ENCODE assay signal across 1 cellular context in genomic region chr16:30747799-30748633, GRCh38.
TF ChIP-seq lines count a peak whose summit lies in the region.

A gene with protein sequence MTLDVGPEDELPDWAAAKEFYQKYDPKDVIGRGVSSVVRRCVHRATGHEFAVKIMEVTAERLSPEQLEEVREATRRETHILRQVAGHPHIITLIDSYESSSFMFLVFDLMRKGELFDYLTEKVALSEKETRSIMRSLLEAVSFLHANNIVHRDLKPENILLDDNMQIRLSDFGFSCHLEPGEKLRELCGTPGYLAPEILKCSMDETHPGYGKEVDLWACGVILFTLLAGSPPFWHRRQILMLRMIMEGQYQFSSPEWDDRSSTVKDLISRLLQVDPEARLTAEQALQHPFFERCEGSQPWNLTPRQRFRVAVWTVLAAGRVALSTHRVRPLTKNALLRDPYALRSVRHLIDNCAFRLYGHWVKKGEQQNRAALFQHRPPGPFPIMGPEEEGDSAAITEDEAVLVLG (plus strand): TSS chr16:30748425. CDS start chr16:30748821, 396 bp downstream.

TF ChIP-seq in HEK293, 187 proteins besides CTCF, POLR2A, EP300 and RAD21 (continued from another document and continues in another):
- peak; percentile 22; the same call in 1 of the 2 replicates for TF ChIP-seq ZNF660 (tag by site-specific recombination; IDR thresholded peaks at IDR 0.05)
- peak; percentile 52; the same call in 1 of the 2 replicates for TF ChIP-seq ZNF580 (tag by site-specific recombination; IDR thresholded peaks at IDR 0.05)
- TF ChIP-seq MEIS1 (CRISPR knock-in tag; IDR thresholded peaks at IDR 0.05; ENCODE audit: borderline replicate concordance): no peak
- no peak for TF ChIP-seq ZSCAN16 (tag by site-specific recombination; IDR thresholded peaks at IDR 0.05)
- no peak for TF ChIP-seq ZNF311 (tag by site-specific recombination; IDR thresholded peaks at IDR 0.05; ENCODE audit: borderline replicate concordance)
- TF ChIP-seq KLF1 (tag by site-specific recombination; IDR thresholded peaks at IDR 0.05): peak; percentile 48
- TF ChIP-seq ZNF121 (tag by site-specific recombination; IDR thresholded peaks at IDR 0.05): no peak
- TF ChIP-seq ZNF473 (tag by site-specific recombination; IDR thresholded peaks at IDR 0.05): no peak
- no peak for TF ChIP-seq ZNF112 (tag by site-specific recombination; IDR thresholded peaks at IDR 0.05)
- TF ChIP-seq ZNF48 (tag by site-specific recombination; IDR thresholded peaks at IDR 0.05): no peak
- TF ChIP-seq PRDM1 (tag by site-specific recombination; IDR thresholded peaks at IDR 0.05): no peak
- TF ChIP-seq KLF17 (tag by site-specific recombination; IDR thresholded peaks at IDR 0.05): no peak; the same call in 1 of the 2 replicates
- TF ChIP-seq, protein P1, sequence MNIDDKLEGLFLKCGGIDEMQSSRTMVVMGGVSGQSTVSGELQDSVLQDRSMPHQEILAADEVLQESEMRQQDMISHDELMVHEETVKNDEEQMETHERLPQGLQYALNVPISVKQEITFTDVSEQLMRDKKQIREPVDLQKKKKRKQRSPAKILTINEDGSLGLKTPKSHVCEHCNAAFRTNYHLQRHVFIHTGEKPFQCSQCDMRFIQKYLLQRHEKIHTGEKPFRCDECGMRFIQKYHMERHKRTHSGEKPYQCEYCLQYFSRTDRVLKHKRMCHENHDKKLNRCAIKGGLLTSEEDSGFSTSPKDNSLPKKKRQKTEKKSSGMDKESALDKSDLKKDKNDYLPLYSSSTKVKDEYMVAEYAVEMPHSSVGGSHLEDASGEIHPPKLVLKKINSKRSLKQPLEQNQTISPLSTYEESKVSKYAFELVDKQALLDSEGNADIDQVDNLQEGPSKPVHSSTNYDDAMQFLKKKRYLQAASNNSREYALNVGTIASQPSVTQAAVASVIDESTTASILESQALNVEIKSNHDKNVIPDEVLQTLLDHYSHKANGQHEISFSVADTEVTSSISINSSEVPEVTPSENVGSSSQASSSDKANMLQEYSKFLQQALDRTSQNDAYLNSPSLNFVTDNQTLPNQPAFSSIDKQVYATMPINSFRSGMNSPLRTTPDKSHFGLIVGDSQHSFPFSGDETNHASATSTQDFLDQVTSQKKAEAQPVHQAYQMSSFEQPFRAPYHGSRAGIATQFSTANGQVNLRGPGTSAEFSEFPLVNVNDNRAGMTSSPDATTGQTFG (tag by site-specific recombination; IDR thresholded peaks at IDR 0.05; ENCODE audit: borderline replicate concordance): no peak
- TF ChIP-seq ATF2 (tag by site-specific recombination; IDR thresholded peaks at IDR 0.05; ENCODE audit: low read depth): no peak
- TF ChIP-seq ZXDB (tag by site-specific recombination; IDR thresholded peaks at IDR 0.05): peak; percentile 72; the same call in 1 of the 2 replicates
- no peak for TF ChIP-seq ZNF274 (IDR thresholded peaks at IDR 0.05; ENCODE audit: low read length)
- no peak for TF ChIP-seq ZNF274 (tag by site-specific recombination; IDR thresholded peaks at IDR 0.05; ENCODE audit: borderline replicate concordance)
- TF ChIP-seq KLF16 (tag by site-specific recombination; IDR thresholded peaks at IDR 0.05): peak; percentile 81
- TF ChIP-seq IKZF3 (tag by site-specific recombination; IDR thresholded peaks at IDR 0.05): peak; percentile 93
- TF ChIP-seq KLF7 (tag by site-specific recombination; IDR thresholded peaks at IDR 0.05; ENCODE audit: borderline replicate concordance): no peak
- TF ChIP-seq ZBTB20 (tag by site-specific recombination; IDR thresholded peaks at IDR 0.05): peak; percentile 44; the same call in 1 of the 2 replicates
- TF ChIP-seq ZNF654 (tag by site-specific recombination; IDR thresholded peaks at IDR 0.05; ENCODE audit: low read depth): no peak
- no peak for TF ChIP-seq ZNF155 (tag by site-specific recombination; IDR thresholded peaks at IDR 0.05)
- TF ChIP-seq EGR2 (tag by site-specific recombination; IDR thresholded peaks at IDR 0.05; ENCODE audit: low read depth): no peak
- TF ChIP-seq YY2 (tag by site-specific recombination; IDR thresholded peaks at IDR 0.05): no peak
- peak; percentile 21; the same call in 1 of the 2 replicates for TF ChIP-seq GLIS1 (tag by site-specific recombination; IDR thresholded peaks at IDR 0.05)
- TF ChIP-seq ZFP37 (tag by site-specific recombination; IDR thresholded peaks at IDR 0.05): no peak; the same call in 1 of the 2 replicates
- TF ChIP-seq, protein P2, sequence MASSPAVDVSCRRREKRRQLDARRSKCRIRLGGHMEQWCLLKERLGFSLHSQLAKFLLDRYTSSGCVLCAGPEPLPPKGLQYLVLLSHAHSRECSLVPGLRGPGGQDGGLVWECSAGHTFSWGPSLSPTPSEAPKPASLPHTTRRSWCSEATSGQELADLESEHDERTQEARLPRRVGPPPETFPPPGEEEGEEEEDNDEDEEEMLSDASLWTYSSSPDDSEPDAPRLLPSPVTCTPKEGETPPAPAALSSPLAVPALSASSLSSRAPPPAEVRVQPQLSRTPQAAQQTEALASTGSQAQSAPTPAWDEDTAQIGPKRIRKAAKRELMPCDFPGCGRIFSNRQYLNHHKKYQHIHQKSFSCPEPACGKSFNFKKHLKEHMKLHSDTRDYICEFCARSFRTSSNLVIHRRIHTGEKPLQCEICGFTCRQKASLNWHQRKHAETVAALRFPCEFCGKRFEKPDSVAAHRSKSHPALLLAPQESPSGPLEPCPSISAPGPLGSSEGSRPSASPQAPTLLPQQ (tag by site-specific recombination; IDR thresholded peaks at IDR 0.05): peak; percentile 82; the same call in 1 of the 2 replicates
- no peak for TF ChIP-seq ZNF521 (tag by site-specific recombination; IDR thresholded peaks at IDR 0.05)
- peak; percentile 87 for TF ChIP-seq ZNF76 (tag by site-specific recombination; IDR thresholded peaks at IDR 0.05; ENCODE audit: borderline replicate concordance, low read depth)
- no peak for TF ChIP-seq WT1 (tag by site-specific recombination; IDR thresholded peaks at IDR 0.05)
- no peak for TF ChIP-seq ZFP41 (tag by site-specific recombination; IDR thresholded peaks at IDR 0.05; ENCODE audit: borderline replicate concordance)
- TF ChIP-seq SALL2 (tag by site-specific recombination; IDR thresholded peaks at IDR 0.05; ENCODE audit: borderline replicate concordance): no peak
- no peak for TF ChIP-seq ZNF416 (tag by site-specific recombination; IDR thresholded peaks at IDR 0.05)
- TF ChIP-seq AEBP2 (tag by site-specific recombination; IDR thresholded peaks at IDR 0.05; ENCODE audit: borderline replicate concordance): no peak
- TF ChIP-seq, protein P3, sequence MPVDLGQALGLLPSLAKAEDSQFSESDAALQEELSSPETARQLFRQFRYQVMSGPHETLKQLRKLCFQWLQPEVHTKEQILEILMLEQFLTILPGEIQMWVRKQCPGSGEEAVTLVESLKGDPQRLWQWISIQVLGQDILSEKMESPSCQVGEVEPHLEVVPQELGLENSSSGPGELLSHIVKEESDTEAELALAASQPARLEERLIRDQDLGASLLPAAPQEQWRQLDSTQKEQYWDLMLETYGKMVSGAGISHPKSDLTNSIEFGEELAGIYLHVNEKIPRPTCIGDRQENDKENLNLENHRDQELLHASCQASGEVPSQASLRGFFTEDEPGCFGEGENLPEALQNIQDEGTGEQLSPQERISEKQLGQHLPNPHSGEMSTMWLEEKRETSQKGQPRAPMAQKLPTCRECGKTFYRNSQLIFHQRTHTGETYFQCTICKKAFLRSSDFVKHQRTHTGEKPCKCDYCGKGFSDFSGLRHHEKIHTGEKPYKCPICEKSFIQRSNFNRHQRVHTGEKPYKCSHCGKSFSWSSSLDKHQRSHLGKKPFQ (tag by site-specific recombination; IDR thresholded peaks at IDR 0.05): no peak
- TF ChIP-seq ZNF777 (tag by site-specific recombination; IDR thresholded peaks at IDR 0.05; ENCODE audit: borderline replicate concordance): no peak
- no peak for TF ChIP-seq ZNF664 (tag by site-specific recombination; IDR thresholded peaks at IDR 0.05)
- TF ChIP-seq ZNF843 (tag by site-specific recombination; IDR thresholded peaks at IDR 0.05): peak; percentile 47; the same call in 1 of the 2 replicates
- TF ChIP-seq ZNF37A (tag by site-specific recombination; IDR thresholded peaks at IDR 0.05): no peak
- no peak for TF ChIP-seq ZNF19 (tag by site-specific recombination; IDR thresholded peaks at IDR 0.05; ENCODE audit: low read depth)
- TF ChIP-seq, protein P4, sequence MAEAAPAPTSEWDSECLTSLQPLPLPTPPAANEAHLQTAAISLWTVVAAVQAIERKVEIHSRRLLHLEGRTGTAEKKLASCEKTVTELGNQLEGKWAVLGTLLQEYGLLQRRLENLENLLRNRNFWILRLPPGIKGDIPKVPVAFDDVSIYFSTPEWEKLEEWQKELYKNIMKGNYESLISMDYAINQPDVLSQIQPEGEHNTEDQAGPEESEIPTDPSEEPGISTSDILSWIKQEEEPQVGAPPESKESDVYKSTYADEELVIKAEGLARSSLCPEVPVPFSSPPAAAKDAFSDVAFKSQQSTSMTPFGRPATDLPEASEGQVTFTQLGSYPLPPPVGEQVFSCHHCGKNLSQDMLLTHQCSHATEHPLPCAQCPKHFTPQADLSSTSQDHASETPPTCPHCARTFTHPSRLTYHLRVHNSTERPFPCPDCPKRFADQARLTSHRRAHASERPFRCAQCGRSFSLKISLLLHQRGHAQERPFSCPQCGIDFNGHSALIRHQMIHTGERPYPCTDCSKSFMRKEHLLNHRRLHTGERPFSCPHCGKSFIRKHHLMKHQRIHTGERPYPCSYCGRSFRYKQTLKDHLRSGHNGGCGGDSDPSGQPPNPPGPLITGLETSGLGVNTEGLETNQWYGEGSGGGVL (tag by site-specific recombination; IDR thresholded peaks at IDR 0.05): peak; percentile 39; the same call in 1 of the 2 replicates
- TF ChIP-seq SCRT1 (tag by site-specific recombination; IDR thresholded peaks at IDR 0.05; ENCODE audit: borderline replicate concordance): no peak
- TF ChIP-seq ZBTB8A (tag by site-specific recombination; IDR thresholded peaks at IDR 0.05): peak; percentile 97
- TF ChIP-seq ZNF670 (tag by site-specific recombination; IDR thresholded peaks at IDR 0.05; ENCODE audit: low read depth): no peak
- peak; percentile 90 for TF ChIP-seq ZNF2 (tag by site-specific recombination; IDR thresholded peaks at IDR 0.05)
- TF ChIP-seq, protein P5, sequence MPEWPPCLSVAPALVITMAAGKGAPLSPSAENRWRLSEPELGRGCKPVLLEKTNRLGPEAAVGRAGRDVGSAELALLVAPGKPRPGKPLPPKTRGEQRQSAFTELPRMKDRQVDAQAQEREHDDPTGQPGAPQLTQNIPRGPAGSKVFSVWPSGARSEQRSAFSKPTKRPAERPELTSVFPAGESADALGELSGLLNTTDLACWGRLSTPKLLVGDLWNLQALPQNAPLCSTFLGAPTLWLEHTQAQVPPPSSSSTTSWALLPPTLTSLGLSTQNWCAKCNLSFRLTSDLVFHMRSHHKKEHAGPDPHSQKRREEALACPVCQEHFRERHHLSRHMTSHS (tag by site-specific recombination; IDR thresholded peaks at IDR 0.05): no peak
- TF ChIP-seq KLF10 (tag by site-specific recombination; IDR thresholded peaks at IDR 0.05): peak; percentile 94
- no peak for TF ChIP-seq SETDB1 (IDR thresholded peaks at IDR 0.05; ENCODE audit: insufficient read length, low read length)
- peak; percentile 99 for TF ChIP-seq ZBTB17 (tag by site-specific recombination; IDR thresholded peaks at IDR 0.05)
- no peak for TF ChIP-seq MYNN (tag by site-specific recombination; IDR thresholded peaks at IDR 0.05; ENCODE audit: borderline replicate concordance)
- no peak for TF ChIP-seq YY1 (tag by site-specific recombination; IDR thresholded peaks at IDR 0.05)
- TF ChIP-seq ZNF791 (tag by site-specific recombination; IDR thresholded peaks at IDR 0.05): no peak
- no peak for TF ChIP-seq ZNF837 (tag by site-specific recombination; IDR thresholded peaks at IDR 0.05)
- TF ChIP-seq ZNF341 (tag by site-specific recombination; IDR thresholded peaks at IDR 0.05; ENCODE audit: low read depth): peak; percentile 78
- TF ChIP-seq ZNF555 (tag by site-specific recombination; conservative IDR thresholded peaks at IDR 0.05): no peak
- TF ChIP-seq ZNF169 (tag by site-specific recombination; IDR thresholded peaks at IDR 0.05): no peak
- no peak for TF ChIP-seq ZNF623 (tag by site-specific recombination; IDR thresholded peaks at IDR 0.05)
- TF ChIP-seq ZNF394 (tag by site-specific recombination; IDR thresholded peaks at IDR 0.05; ENCODE audit: borderline replicate concordance): peak; percentile 43; the same call in 1 of the 2 replicates
- TF ChIP-seq ZNF621 (tag by site-specific recombination; IDR thresholded peaks at IDR 0.05): no peak
- TF ChIP-seq ZNF16 (tag by site-specific recombination; IDR thresholded peaks at IDR 0.05; ENCODE audit: low read depth): no peak
- TF ChIP-seq KLF8 (tag by site-specific recombination; IDR thresholded peaks at IDR 0.05): peak; percentile 68
- TF ChIP-seq ZNF23 (tag by site-specific recombination; IDR thresholded peaks at IDR 0.05; ENCODE audit: borderline replicate concordance): no peak
- no peak for TF ChIP-seq ZNF266 (tag by site-specific recombination; IDR thresholded peaks at IDR 0.05; ENCODE audit: low read depth)
